In the genomic region with DNA sequence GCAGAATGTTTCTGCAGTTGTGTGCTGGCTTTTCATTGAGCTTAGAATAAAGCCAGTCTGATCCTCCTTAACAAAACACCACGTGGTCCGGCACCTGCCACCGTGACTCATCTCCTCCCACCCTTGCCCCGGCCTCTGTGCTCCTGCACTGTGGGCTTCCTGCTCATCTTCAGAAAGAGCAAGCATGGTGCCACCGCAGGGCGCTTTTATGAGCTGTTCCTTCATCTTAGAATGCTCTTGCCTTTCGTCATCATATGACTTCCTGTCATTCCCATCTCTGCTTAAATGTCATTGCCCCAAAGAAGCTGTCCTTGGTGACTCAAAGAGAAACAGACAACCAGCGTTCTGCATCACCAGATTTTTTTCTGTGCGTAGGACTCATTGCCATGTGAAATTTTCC, we compare ENCODE assay signal across 8 cellular contexts.
DNase-seq lines count a peak whose midpoint lies in the region; ATAC-seq and TF ChIP-seq lines count a peak whose summit lies in the region.

No MANE protein-coding gene starts in this region.

- H2BK20ac ChIP-seq in H9 (ENCODE audit: low read depth, low read length, poor library complexity, severe bottlenecking): no peak overlapping the region

- H3K9me3 ChIP-seq in H9 (ENCODE audit: control insufficient read depth, low read depth, low read length): no peaks in the 10 kb centered on the region

- no peak overlapping the region for H3T11ph ChIP-seq in H9 (ENCODE audit: low read length)

- no peak overlapping the region for H3K56ac ChIP-seq in H9 (ENCODE audit: insufficient read length, low read depth, low read length)

- H3K4me1 Mint-ChIP-seq in H9: peaks cover 19 to 20% of the 10 kb centered on the region in 2 experiments
- H3K4me1 Mint-ChIP-seq in activated naive CD8-positive, alpha-beta T cell (ENCODE audit: low read depth): peaks cover 30% of the 10 kb centered on the region

- no peak overlapping the region for H2BK15ac ChIP-seq in H9 (ENCODE audit: low read depth, low read length)

- no peak overlapping the region for H3K9ac ChIP-seq in H9 (ENCODE audit: extremely low read depth, insufficient read length, low read length)

- H3K27ac ChIP-seq in H9 (ENCODE audit: insufficient read length, low read depth, low read length): no peak overlapping the region

- H3K79me2 ChIP-seq in H9 (ENCODE audit: insufficient read depth, low read length): no peaks in the 10 kb centered on the region

- H2AFZ ChIP-seq in H9 (ENCODE audit: low read length): no peak overlapping the region

- no peak overlapping the region for H2BK5ac ChIP-seq in H9 (ENCODE audit: insufficient read length, low read length)

- in situ Hi-C loops in SK-MEL-5 (cut with HindIII; ENCODE audit: low pct_unique_long_range_greater_than_20kb, low sequenced_read_pairs) (no loop called here), GM13976 (cut with MboI; ENCODE audit: low sequenced_read_pairs, unreplicated experiment) (no loop called here)

- H3K9me3 Mint-ChIP-seq in H9: no peaks in the 10 kb centered on the region; a peak in 1 of 5 replicates
- H3K9me3 Mint-ChIP-seq in activated naive CD8-positive, alpha-beta T cell (ENCODE audit: low read depth): no peaks in the 10 kb centered on the region

- no peak overlapping the region for H3K4ac ChIP-seq in H9 (ENCODE audit: low read depth, low read length)

- H3K23ac ChIP-seq in H9 (ENCODE audit: insufficient read length, low read depth, low read length): no peak overlapping the region

- H2BK120ac ChIP-seq in H9 (ENCODE audit: low read depth, low read length, poor library complexity, severe bottlenecking): no peak overlapping the region

- H3K27ac Mint-ChIP-seq in H9: peak overlapping the region in 1 of 3 experiments; percentile 1; a peak in 1 of 7 replicates
- peak overlapping the region; percentile 88 for H3K27ac Mint-ChIP-seq in activated naive CD8-positive, alpha-beta T cell

- no peak overlapping the region for H4K8ac ChIP-seq in H9 (replicated peaks; ENCODE audit: insufficient read length, low read depth, low read length)

- H3K23me2 ChIP-seq in H9 (ENCODE audit: insufficient read length, low read depth, low read length, poor library complexity, severe bottlenecking): no peaks in the 10 kb centered on the region

- ATAC-seq in HG03342 (IDR thresholded peaks at IDR 0.05; ENCODE audit: unreplicated experiment): no peak
- ATAC-seq in HG03045 (IDR thresholded peaks at IDR 0.05; ENCODE audit: unreplicated experiment): no peak

- no peak overlapping the region for H3K4me3 Mint-ChIP-seq in H9
- peak overlapping the region; percentile 63 for H3K4me3 Mint-ChIP-seq in activated naive CD8-positive, alpha-beta T cell

- H3K14ac ChIP-seq in H9 (ENCODE audit: insufficient read depth, low read length): no peak overlapping the region

- H3K4me2 ChIP-seq in H9 (ENCODE audit: insufficient read depth, insufficient read length, low read length): no peak overlapping the region

- no peaks in the 10 kb centered on the region for H3K27me3 ChIP-seq in H9 (ENCODE audit: insufficient read depth, low read length)

- no CpG with 5 or more reads among the region's 9 CpGs for WGBS in H9 (ENCODE audit: extremely low coverage, insufficient read length, low lambda C conversion rate)

- no peak overlapping the region for H2BK12ac ChIP-seq in H9 (ENCODE audit: insufficient read length, low read depth, low read length)

- no peaks in the 10 kb centered on the region for H3K4me1 ChIP-seq in H9 (ENCODE audit: insufficient read depth, low read length)

- no peaks in the 10 kb centered on the region for H3K27me3 Mint-ChIP-seq in H9 (ENCODE audit: low read depth)
- H3K27me3 Mint-ChIP-seq in activated naive CD8-positive, alpha-beta T cell: peaks cover 1% of the 10 kb centered on the region

- TF ChIP-seq CTCF in H9 (conservative IDR thresholded peaks at IDR 0.05): no peak
- TF ChIP-seq CTCF in GM13976 (IDR thresholded peaks at IDR 0.05; ENCODE audit: borderline replicate concordance, control extremely low read depth, extremely low read depth, insufficient read depth, missing control alignments): no peak

- H3K79me1 ChIP-seq in H9 (ENCODE audit: insufficient read depth, low read depth, low read length, poor library complexity, severe bottlenecking): no peaks in the 10 kb centered on the region

- H4K20me1 ChIP-seq in H9 (ENCODE audit: control insufficient read depth, insufficient read depth, insufficient read length): no peaks in the 10 kb centered on the region

- no peak overlapping the region for H2AK5ac ChIP-seq in H9 (ENCODE audit: insufficient read length, low read length)

- H3K36me3 Mint-ChIP-seq in H9 (ENCODE audit: insufficient read depth in 1 of 3, low read depth in 3 of 3): no peaks in the 10 kb centered on the region
- H3K36me3 Mint-ChIP-seq in activated naive CD8-positive, alpha-beta T cell: no peaks in the 10 kb centered on the region

- DNase-seq in A172 (ENCODE audit: low spot score): peak; percentile 93
- peak; percentile 43 for DNase-seq in H9
- peak; percentile 96 for DNase-seq in SK-MEL-5 (ENCODE audit: low read depth, low spot score)
- peak; percentile 44 to 80 (median 59) for DNase-seq in stimulated activated CD4-positive, alpha-beta T cell treated with anti-CD3 and anti-CD28 coated beads, Interleukin-1b, Interleukin-23, amount 100 ng/mL, for 24 hours (ENCODE audit: low read depth in 4 of 4, low spot score in 1 of 4)
- DNase-seq in GM13976 (ENCODE audit: low spot score): no peak

- H4K91ac ChIP-seq in H9 (ENCODE audit: insufficient read length, low read depth, low read length): no peak overlapping the region

- H4K5ac ChIP-seq in H9 (ENCODE audit: insufficient read length, low read depth, low read length): no peak overlapping the region

- no peak overlapping the region for H3K18ac ChIP-seq in H9 (ENCODE audit: insufficient read length, low read depth, low read length)
